8 cellular contexts compared by ENCODE assay signal in genomic region chr16:28491080-28491969, GRCh38. TPM values are rescaled to one million over a fixed set of nuclear protein-coding genes. Genes with fewer than 3 reads are reported as not detected.
DNase-seq lines count a peak whose midpoint lies in the region; ATAC-seq and TF ChIP-seq lines count a peak whose summit lies in the region.

No MANE protein-coding gene starts in this region.

- in situ Hi-C loops in transverse colon (cut with MboI; ENCODE audit: low pct_ligation_motif_present in 1 of 4, low pct_unique_long_range_greater_than_20kb in 1 of 4, low sequenced_read_pairs in 3 of 4) = no loop called here

- peaks cover 39% of the 10 kb centered on the region for H3K36me3 Mint-ChIP-seq in activated T-cell treated with anti-CD3 and anti-CD28 coated beads, Interleukin-2, amount 50 U/mL, for 24 hours (ENCODE audit: low read depth)

- no peaks in the 10 kb centered on the region for H3K9me3 ChIP-seq in effector memory CD4-positive, alpha-beta T cell (ENCODE audit: control insufficient read depth, low read length)
- H3K9me3 ChIP-seq in mesodermal cell (ENCODE audit: control insufficient read depth, low read length) (no peaks in the 10 kb centered on the region), transverse colon (no peaks in the 10 kb centered on the region)

- no peaks in the 10 kb centered on the region for H3K9me3 Mint-ChIP-seq in activated T-cell treated with anti-CD3 and anti-CD28 coated beads, Interleukin-2, amount 50 U/mL, for 24 hours

- intact Hi-C loops in transverse colon (cut with DNase I; ENCODE audit: low total_unique reads) = loop anchor here (1.0 kb wide), 1 partner anchor 47 kb away; the partner anchor contains the start of gene NUPR1

- no peaks in the 10 kb centered on the region for H3K27me3 ChIP-seq in effector memory CD4-positive, alpha-beta T cell (replicated peaks; ENCODE audit: control insufficient read depth, insufficient read depth, low read length, poor library complexity, severe bottlenecking)
- H3K27me3 ChIP-seq in transverse colon = no peaks in the 10 kb centered on the region

- no peak for TF ChIP-seq POLR2A in transverse colon (IDR thresholded peaks at IDR 0.05)

- no peak for DNase-seq in activated T-cell treated with anti-CD3 and anti-CD28 coated beads, Interleukin-2, amount 50 U/mL, for 24 hours
- no peak for DNase-seq in activated T-cell treated with anti-CD3 and anti-CD28 coated beads for 4 hours
- DNase-seq in effector memory CD4-positive, alpha-beta T cell = no peak
- peak; percentile 53 for DNase-seq in transverse colon

- H3K4me3 ChIP-seq in effector memory CD4-positive, alpha-beta T cell (ENCODE audit: insufficient read depth, low read depth, low read length, poor library complexity, severe bottlenecking) = peak overlapping the region; percentile 96
- peak overlapping the region; percentile 94 for H3K4me3 ChIP-seq in mesodermal cell (ENCODE audit: extremely low read depth, insufficient read depth, low read length, poor library complexity, severe bottlenecking)
- H3K4me3 ChIP-seq in transverse colon = peak overlapping the region; percentile 61 to 100 (median 86)

- peak overlapping the region; percentile 99 for H3K27ac ChIP-seq in effector memory CD4-positive, alpha-beta T cell (ENCODE audit: insufficient read depth, low read length, poor library complexity, severe bottlenecking)
- H3K27ac ChIP-seq in mesodermal cell (ENCODE audit: low read depth, low read length, severe bottlenecking) (peak overlapping the region; percentile 99), transverse colon (peak overlapping the region; percentile 89 to 98 (median 95))

- ATAC-seq in HG03432 (IDR thresholded peaks at IDR 0.05; ENCODE audit: unreplicated experiment) (peak; percentile 3), SK-N-SH treated with all-trans-retinoic acid at 6 μM for 48 hours (peak; percentile 73), GM21737 (IDR thresholded peaks at IDR 0.05; ENCODE audit: unreplicated experiment) (no peak)

- TF ChIP-seq CTCF in transverse colon (IDR thresholded peaks at IDR 0.05) = peak; percentile 21 to 54 (median 30)

- H3K4me1 Mint-ChIP-seq in activated T-cell treated with anti-CD3 and anti-CD28 coated beads, Interleukin-2, amount 50 U/mL, for 24 hours (ENCODE audit: low read depth) = peaks cover 61% of the 10 kb centered on the region

- peak overlapping the region; percentile 93 for H3K4me3 Mint-ChIP-seq in activated T-cell treated with anti-CD3 and anti-CD28 coated beads, Interleukin-2, amount 50 U/mL, for 24 hours

- WGBS in mesodermal cell (ENCODE audit: insufficient coverage in 2 of 2), 2 experiments = 2 to 3% methylated on average over 33 to 34 of the region's 46 CpGs
- WGBS in transverse colon (ENCODE audit: low coverage in 1 of 2), 2 donors = 3 to 6% methylated on average over 6 to 46 of the region's 46 CpGs

- no peaks in the 10 kb centered on the region for H3K27me3 Mint-ChIP-seq in activated T-cell treated with anti-CD3 and anti-CD28 coated beads, Interleukin-2, amount 50 U/mL, for 24 hours

- H3K4me1 ChIP-seq in effector memory CD4-positive, alpha-beta T cell (ENCODE audit: control insufficient read depth, insufficient read depth, low read length, poor library complexity, severe bottlenecking) = peaks cover 40% of the 10 kb centered on the region
- no peaks in the 10 kb centered on the region for H3K4me1 ChIP-seq in mesodermal cell (ENCODE audit: control insufficient read depth, insufficient read depth, low read length, poor library complexity, severe bottlenecking)
- peaks cover 5 to 63% (median 31%) of the 10 kb centered on the region in 4 donors for H3K4me1 ChIP-seq in transverse colon

- H3K27ac Mint-ChIP-seq in activated T-cell treated with anti-CD3 and anti-CD28 coated beads, Interleukin-2, amount 50 U/mL, for 24 hours = peak overlapping the region; percentile 100

- H3K36me3 ChIP-seq in effector memory CD4-positive, alpha-beta T cell (ENCODE audit: control insufficient read depth, insufficient read depth, low read length) = peaks cover 22% of the 10 kb centered on the region
- peaks cover 4% of the 10 kb centered on the region for H3K36me3 ChIP-seq in mesodermal cell (ENCODE audit: control insufficient read depth, insufficient read depth, low read length)
- H3K36me3 ChIP-seq in transverse colon = peaks cover 0 to 17% (median 8%) of the 10 kb centered on the region in 4 donors

- TF ChIP-seq EP300 in transverse colon (IDR thresholded peaks at IDR 0.05; ENCODE audit: low read depth) = no peak

TF ChIP-seq in SK-N-SH treated with all-trans-retinoic acid at 6 μM for 48 hours, 23 proteins besides CTCF, POLR2A, EP300 and RAD21:
- TF ChIP-seq POU6F1 (CRISPR knock-in tag; IDR thresholded peaks at IDR 0.05; ENCODE audit: borderline replicate concordance, low read depth) = no peak
- TF ChIP-seq TSHZ2 (CRISPR knock-in tag; IDR thresholded peaks at IDR 0.05) = no peak
- TF ChIP-seq ZFP30 (CRISPR knock-in tag; IDR thresholded peaks at IDR 0.05) = no peak

RNA-seq across cellular contexts. Expression of gene CLN3, which starts 0.5 kb away (rescaled TPM):
- 14.9 TPM for polyA plus RNA-seq in mesodermal cell (2013, experiment 1 of 2)
- 12.5 TPM for polyA plus RNA-seq in mesodermal cell (2013, experiment 2 of 2)
- 100 to 1,000 TPM in 3 of 4 donors, 10 to 100 TPM in 1; 80.2 to 294 (median 154) TPM for total RNA-seq in transverse colon

RNA-seq across cellular contexts. Expression of gene APOBR, which starts 3.1 kb away (rescaled TPM):
- polyA plus RNA-seq in mesodermal cell (2013, experiment 1 of 2) = 0.11 TPM
- 0.10 TPM for polyA plus RNA-seq in mesodermal cell (2013, experiment 2 of 2)
- total RNA-seq in transverse colon = 10 to 100 TPM; 60.0 to 96.9 (median 61.7) TPM

RNA-seq across cellular contexts. Expression of gene IL27, which starts 15.3 kb away (rescaled TPM):
- not detected for polyA plus RNA-seq in mesodermal cell (2013, experiment 1 of 2)
- polyA plus RNA-seq in mesodermal cell (2013, experiment 2 of 2) = not detected
- total RNA-seq in transverse colon = not detected

RNA-seq across cellular contexts. Expression of gene NPIPB7, which starts 19.2 kb away (rescaled TPM):
- polyA plus RNA-seq in mesodermal cell (2013, experiment 1 of 2) = 0.26 TPM
- not detected for polyA plus RNA-seq in mesodermal cell (2013, experiment 2 of 2)
- total RNA-seq in transverse colon = 1 to 10 TPM in 1 of 4 donors, under 1 TPM in 1, not detected in 2; 0.68 to 8.6 TPM

RNA-seq across cellular contexts. Expression of gene NUPR1, which starts 47.4 kb away (rescaled TPM):
- 0.04 TPM for polyA plus RNA-seq in mesodermal cell (2013, experiment 1 of 2)
- 0.10 TPM for polyA plus RNA-seq in mesodermal cell (2013, experiment 2 of 2)
- 10 to 100 TPM; 15.3 to 85.6 (median 23.6) TPM for total RNA-seq in transverse colon
